In the genomic region with DNA sequence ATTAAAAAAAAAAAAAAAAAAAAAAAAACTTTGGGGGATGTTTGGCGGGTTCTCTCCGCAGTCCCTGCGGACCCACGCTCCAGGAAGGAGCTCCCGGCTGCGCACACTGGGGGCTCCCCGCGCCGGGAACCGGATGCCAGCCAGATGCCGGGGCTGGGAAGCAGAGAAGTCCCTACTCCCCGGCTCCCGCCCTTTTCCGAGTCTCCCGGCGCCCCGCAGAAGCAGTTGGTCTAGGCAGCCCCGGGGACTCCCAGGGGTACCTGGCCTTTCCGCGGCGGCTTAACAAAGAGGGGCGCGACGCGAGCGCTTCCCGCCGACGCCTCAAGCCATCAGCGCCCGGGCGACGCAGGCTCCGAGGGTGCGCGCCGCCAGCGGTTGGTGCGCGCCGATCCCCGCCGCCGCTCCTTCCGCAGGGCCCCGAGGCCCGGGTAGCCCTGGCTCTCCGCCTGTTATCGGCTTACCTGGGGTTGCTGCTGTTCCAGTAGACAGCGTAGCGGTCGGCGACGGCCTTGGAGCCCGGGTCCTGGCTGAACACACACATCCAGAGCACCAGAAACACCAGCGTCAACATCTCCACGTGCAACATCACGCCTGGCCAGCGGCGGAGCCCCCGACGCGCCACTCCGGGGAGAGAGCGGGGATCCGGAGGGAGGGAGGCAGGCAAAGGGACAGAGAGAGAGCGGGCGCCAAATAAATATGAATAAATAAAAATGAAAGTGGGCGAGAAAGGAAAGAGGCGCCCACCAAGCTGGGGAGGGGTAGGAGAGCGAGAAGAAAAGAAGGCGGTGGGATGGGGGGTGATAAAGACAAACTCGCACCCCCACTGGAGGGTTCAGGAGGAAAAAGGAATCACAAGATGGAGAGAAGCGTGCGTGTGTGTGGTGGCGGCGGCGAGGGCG, we compare ENCODE assay signal across 1 cellular context.
TF ChIP-seq lines count a peak whose summit lies in the region.

No MANE protein-coding gene starts in this region.

TF ChIP-seq in WTC11, 78 proteins besides CTCF, POLR2A, EP300 and RAD21 (continued from another document and continues in another):
- TF ChIP-seq PRDM15 (CRISPR knock-in tag; IDR thresholded peaks at IDR 0.05) (no peak), AFF4 (CRISPR knock-in tag; IDR thresholded peaks at IDR 0.05; ENCODE audit: borderline replicate concordance) (no peak), RELA (CRISPR knock-in tag; IDR thresholded peaks at IDR 0.05; ENCODE audit: borderline replicate concordance) (no peak), TCF7 (CRISPR knock-in tag; IDR thresholded peaks at IDR 0.05; ENCODE audit: low read depth) (no peak), ZNF219 (CRISPR knock-in tag; IDR thresholded peaks at IDR 0.05; ENCODE audit: borderline replicate concordance) (peak; percentile 44; the same call in 1 of the 2 replicates), GTF2I (CRISPR knock-in tag; conservative IDR thresholded peaks at IDR 0.05) (no peak), ZNF671 (CRISPR knock-in tag; IDR thresholded peaks at IDR 0.05) (no peak), KAT7 (CRISPR knock-in tag; IDR thresholded peaks at IDR 0.05; ENCODE audit: borderline replicate concordance) (no peak), IRF1 (CRISPR knock-in tag; IDR thresholded peaks at IDR 0.05) (no peak), GRHL2 (CRISPR knock-in tag; IDR thresholded peaks at IDR 0.05; ENCODE audit: insufficient replicate concordance, severe bottlenecking) (no peak), ZNF532 (CRISPR knock-in tag; IDR thresholded peaks at IDR 0.05; ENCODE audit: borderline replicate concordance) (no peak), NR1H2 (CRISPR knock-in tag; IDR thresholded peaks at IDR 0.05) (no peak), ELF4 (CRISPR knock-in tag; IDR thresholded peaks at IDR 0.05; ENCODE audit: low read depth) (0 out of 2 replicates have a peak, but pooled peaks have one; percentile 21), ZNF138 (CRISPR knock-in tag; conservative IDR thresholded peaks at IDR 0.05) (0 out of 2 replicates have a peak, but pooled peaks have one; percentile 52), NFE2L1 (CRISPR knock-in tag; IDR thresholded peaks at IDR 0.05) (peak; percentile 44; the same call in 1 of the 2 replicates), GABPB1 (CRISPR knock-in tag; IDR thresholded peaks at IDR 0.05) (no peak), EMX1 (CRISPR knock-in tag; IDR thresholded peaks at IDR 0.05) (no peak), E2F5 (CRISPR knock-in tag; IDR thresholded peaks at IDR 0.05) (peak; percentile 68; the same call in 1 of the 2 replicates), MYBL2 (CRISPR knock-in tag; IDR thresholded peaks at IDR 0.05) (peak; percentile 71; the same call in 1 of the 2 replicates), MXD4 (CRISPR knock-in tag; IDR thresholded peaks at IDR 0.05; ENCODE audit: borderline replicate concordance) (no peak)
- TF ChIP-seq, protein P1, sequence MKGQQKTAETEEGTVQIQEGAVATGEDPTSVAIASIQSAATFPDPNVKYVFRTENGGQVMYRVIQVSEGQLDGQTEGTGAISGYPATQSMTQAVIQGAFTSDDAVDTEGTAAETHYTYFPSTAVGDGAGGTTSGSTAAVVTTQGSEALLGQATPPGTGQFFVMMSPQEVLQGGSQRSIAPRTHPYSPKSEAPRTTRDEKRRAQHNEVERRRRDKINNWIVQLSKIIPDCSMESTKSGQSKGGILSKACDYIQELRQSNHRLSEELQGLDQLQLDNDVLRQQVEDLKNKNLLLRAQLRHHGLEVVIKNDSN (CRISPR knock-in tag; IDR thresholded peaks at IDR 0.05) = no peak; the same call in 1 of the 2 replicates
- TF ChIP-seq, protein P2, sequence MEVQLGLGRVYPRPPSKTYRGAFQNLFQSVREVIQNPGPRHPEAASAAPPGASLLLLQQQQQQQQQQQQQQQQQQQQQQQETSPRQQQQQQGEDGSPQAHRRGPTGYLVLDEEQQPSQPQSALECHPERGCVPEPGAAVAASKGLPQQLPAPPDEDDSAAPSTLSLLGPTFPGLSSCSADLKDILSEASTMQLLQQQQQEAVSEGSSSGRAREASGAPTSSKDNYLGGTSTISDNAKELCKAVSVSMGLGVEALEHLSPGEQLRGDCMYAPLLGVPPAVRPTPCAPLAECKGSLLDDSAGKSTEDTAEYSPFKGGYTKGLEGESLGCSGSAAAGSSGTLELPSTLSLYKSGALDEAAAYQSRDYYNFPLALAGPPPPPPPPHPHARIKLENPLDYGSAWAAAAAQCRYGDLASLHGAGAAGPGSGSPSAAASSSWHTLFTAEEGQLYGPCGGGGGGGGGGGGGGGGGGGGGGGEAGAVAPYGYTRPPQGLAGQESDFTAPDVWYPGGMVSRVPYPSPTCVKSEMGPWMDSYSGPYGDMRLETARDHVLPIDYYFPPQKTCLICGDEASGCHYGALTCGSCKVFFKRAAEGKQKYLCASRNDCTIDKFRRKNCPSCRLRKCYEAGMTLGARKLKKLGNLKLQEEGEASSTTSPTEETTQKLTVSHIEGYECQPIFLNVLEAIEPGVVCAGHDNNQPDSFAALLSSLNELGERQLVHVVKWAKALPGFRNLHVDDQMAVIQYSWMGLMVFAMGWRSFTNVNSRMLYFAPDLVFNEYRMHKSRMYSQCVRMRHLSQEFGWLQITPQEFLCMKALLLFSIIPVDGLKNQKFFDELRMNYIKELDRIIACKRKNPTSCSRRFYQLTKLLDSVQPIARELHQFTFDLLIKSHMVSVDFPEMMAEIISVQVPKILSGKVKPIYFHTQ (CRISPR knock-in tag; IDR thresholded peaks at IDR 0.05) = no peak
- TF ChIP-seq, protein P3, sequence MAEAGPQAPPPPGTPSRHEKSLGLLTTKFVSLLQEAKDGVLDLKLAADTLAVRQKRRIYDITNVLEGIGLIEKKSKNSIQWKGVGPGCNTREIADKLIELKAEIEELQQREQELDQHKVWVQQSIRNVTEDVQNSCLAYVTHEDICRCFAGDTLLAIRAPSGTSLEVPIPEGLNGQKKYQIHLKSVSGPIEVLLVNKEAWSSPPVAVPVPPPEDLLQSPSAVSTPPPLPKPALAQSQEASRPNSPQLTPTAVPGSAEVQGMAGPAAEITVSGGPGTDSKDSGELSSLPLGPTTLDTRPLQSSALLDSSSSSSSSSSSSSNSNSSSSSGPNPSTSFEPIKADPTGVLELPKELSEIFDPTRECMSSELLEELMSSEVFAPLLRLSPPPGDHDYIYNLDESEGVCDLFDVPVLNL (CRISPR knock-in tag; IDR thresholded peaks at IDR 0.05; ENCODE audit: borderline replicate concordance, low read depth) = no peak
- TF ChIP-seq, protein P4, sequence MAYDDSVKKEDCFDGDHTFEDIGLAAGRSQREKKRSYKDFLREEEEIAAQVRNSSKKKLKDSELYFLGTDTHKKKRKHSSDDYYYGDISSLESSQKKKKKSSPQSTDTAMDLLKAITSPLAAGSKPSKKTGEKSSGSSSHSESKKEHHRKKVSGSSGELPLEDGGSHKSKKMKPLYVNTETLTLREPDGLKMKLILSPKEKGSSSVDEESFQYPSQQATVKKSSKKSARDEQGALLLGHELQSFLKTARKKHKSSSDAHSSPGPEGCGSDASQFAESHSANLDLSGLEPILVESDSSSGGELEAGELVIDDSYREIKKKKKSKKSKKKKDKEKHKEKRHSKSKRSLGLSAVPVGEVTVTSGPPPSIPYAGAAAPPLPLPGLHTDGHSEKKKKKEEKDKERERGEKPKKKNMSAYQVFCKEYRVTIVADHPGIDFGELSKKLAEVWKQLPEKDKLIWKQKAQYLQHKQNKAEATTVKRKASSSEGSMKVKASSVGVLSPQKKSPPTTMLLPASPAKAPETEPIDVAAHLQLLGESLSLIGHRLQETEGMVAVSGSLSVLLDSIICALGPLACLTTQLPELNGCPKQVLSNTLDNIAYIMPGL (CRISPR knock-in tag; IDR thresholded peaks at IDR 0.05) = peak; percentile 27
- TF ChIP-seq, protein P5, sequence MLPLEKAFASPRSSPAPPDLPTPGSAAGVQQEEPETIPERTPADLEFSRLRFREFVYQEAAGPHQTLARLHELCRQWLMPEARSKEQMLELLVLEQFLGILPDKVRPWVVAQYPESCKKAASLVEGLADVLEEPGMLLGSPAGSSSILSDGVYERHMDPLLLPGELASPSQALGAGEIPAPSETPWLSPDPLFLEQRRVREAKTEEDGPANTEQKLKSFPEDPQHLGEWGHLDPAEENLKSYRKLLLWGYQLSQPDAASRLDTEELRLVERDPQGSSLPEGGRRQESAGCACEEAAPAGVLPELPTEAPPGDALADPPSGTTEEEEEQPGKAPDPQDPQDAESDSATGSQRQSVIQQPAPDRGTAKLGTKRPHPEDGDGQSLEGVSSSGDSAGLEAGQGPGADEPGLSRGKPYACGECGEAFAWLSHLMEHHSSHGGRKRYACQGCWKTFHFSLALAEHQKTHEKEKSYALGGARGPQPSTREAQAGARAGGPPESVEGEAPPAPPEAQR (CRISPR knock-in tag; IDR thresholded peaks at IDR 0.05) = no peak
